27 cellular contexts compared by ENCODE assay signal in the genomic region with DNA sequence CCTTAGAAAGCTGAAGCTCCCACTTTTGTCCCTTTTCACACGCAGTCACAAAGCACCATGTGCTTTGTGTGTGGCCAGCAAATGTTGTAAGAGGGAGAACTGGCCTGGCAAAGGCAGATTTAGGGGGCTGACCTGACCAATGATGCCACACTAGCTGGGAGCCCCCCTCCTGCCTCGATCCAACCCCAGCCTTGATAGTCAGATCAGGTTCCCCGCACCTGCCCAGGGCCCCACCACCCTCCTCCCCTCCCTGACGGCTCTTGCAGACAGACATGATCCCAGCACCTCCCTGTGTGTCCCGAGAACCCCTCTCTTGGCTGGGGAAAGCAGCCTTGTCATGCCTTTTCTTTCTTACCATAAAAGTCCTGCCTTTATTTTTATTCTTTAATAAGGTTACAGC.
"Had no signal": no experiment of that assay in that cellular context is flagged by ENCODE, and none has a peak within 500 bp of the region (broad histone marks: within the 10 kb centered on the region; RNA-seq: fewer than 3 reads in every experiment).

No MANE protein-coding gene starts in this region.

- H3K4me3 ChIP-seq: colonic mucosa, esophagus squamous epithelium, heart right ventricle, lung, prostate gland, right atrium auricular region, smooth muscle cell, suprapubic skin, transverse colon, upper lobe of right lung had no signal

- H3K27ac ChIP-seq: colonic mucosa, esophagus squamous epithelium, heart right ventricle, prostate gland, right atrium auricular region, suprapubic skin, transverse colon, upper lobe of right lung had no signal

- H3K9me3 ChIP-seq: colonic mucosa, esophagus squamous epithelium, prostate gland, suprapubic skin, transverse colon, upper lobe of right lung had no signal

- H3K27ac Mint-ChIP-seq: effector memory CD8-positive, alpha-beta T cell; memory B cell; naive thymus-derived CD8-positive, alpha-beta T cell; stimulated activated naive CD8-positive, alpha-beta T cell treated with anti-CD3 and anti-CD28 coated beads, Interleukin-15, amount 100 ng/mL, for 72 hours had no signal

- H3K4me3 Mint-ChIP-seq: effector memory CD8-positive, alpha-beta T cell; memory B cell; naive thymus-derived CD8-positive, alpha-beta T cell; stimulated activated naive CD8-positive, alpha-beta T cell treated with anti-CD3 and anti-CD28 coated beads, Interleukin-15, amount 100 ng/mL, for 72 hours had no signal

- H3K36me3 ChIP-seq: colonic mucosa, esophagus squamous epithelium, heart right ventricle, prostate gland, right atrium auricular region, suprapubic skin, transverse colon, upper lobe of right lung had no signal

- DNase-seq: central memory CD4-positive, alpha-beta T cell; colonic mucosa; dermis blood vessel endothelial cell; effector memory CD8-positive, alpha-beta T cell; erythroblast; esophagus squamous epithelium; foreskin melanocyte; glutamatergic neuron; heart right ventricle; kidney; naive thymus-derived CD8-positive, alpha-beta T cell; stimulated activated CD4-positive, alpha-beta T cell treated with anti-CD3 and anti-CD28 coated beads, Interleukin-12 subunit alpha, Interleukin-12 subunit beta, amount 100 ng/mL, for 4 hours; stimulated activated CD4-positive, alpha-beta T cell treated with anti-CD3 and anti-CD28 coated beads, Interleukin-1b, Interleukin-23, amount 100 ng/mL, for 48 hours; stimulated activated CD4-positive, alpha-beta T cell treated with anti-CD3 and anti-CD28 coated beads, Interleukin-4, amount 100 ng/mL, for 1 hour; stimulated activated CD8-positive, alpha-beta memory T cell treated with anti-CD3 and anti-CD28 coated beads, Interleukin-4, amount 100 ng/mL, for 48 hours; stimulated activated naive CD4-positive, alpha-beta T cell; stimulated activated naive CD8-positive, alpha-beta T cell treated with anti-CD3 and anti-CD28 coated beads, Interleukin-15, amount 100 ng/mL, for 72 hours; transverse colon; upper lobe of right lung had no signal

- H3K4me1 Mint-ChIP-seq: memory B cell; naive thymus-derived CD8-positive, alpha-beta T cell; stimulated activated naive CD8-positive, alpha-beta T cell treated with anti-CD3 and anti-CD28 coated beads, Interleukin-15, amount 100 ng/mL, for 72 hours had no signal

- H3K27me3 Mint-ChIP-seq: stimulated activated naive CD8-positive, alpha-beta T cell treated with anti-CD3 and anti-CD28 coated beads, Interleukin-15, amount 100 ng/mL, for 72 hours had no signal

- H3K9me3 Mint-ChIP-seq: effector memory CD8-positive, alpha-beta T cell; memory B cell; naive thymus-derived CD8-positive, alpha-beta T cell; stimulated activated naive CD8-positive, alpha-beta T cell treated with anti-CD3 and anti-CD28 coated beads, Interleukin-15, amount 100 ng/mL, for 72 hours had no signal

- H3K36me3 Mint-ChIP-seq: memory B cell; naive thymus-derived CD8-positive, alpha-beta T cell had no signal

- H3K4me1 ChIP-seq: colonic mucosa, esophagus squamous epithelium, heart right ventricle, prostate gland, right atrium auricular region, transverse colon, upper lobe of right lung had no signal

- ATAC-seq: effector memory CD8-positive, alpha-beta T cell; heart right ventricle; left lobe of liver; naive thymus-derived CD8-positive, alpha-beta T cell; sciatic nerve; stimulated activated naive CD8-positive, alpha-beta T cell treated with anti-CD3 and anti-CD28 coated beads, Interleukin-15, amount 100 ng/mL, for 72 hours; upper lobe of right lung had no signal

- H3K27me3 ChIP-seq: colonic mucosa, right atrium auricular region, suprapubic skin, transverse colon, upper lobe of right lung had no signal

- H3K4me2 ChIP-seq: smooth muscle cell had no signal
